8 cellular contexts compared by ENCODE assay signal in the genomic region with DNA sequence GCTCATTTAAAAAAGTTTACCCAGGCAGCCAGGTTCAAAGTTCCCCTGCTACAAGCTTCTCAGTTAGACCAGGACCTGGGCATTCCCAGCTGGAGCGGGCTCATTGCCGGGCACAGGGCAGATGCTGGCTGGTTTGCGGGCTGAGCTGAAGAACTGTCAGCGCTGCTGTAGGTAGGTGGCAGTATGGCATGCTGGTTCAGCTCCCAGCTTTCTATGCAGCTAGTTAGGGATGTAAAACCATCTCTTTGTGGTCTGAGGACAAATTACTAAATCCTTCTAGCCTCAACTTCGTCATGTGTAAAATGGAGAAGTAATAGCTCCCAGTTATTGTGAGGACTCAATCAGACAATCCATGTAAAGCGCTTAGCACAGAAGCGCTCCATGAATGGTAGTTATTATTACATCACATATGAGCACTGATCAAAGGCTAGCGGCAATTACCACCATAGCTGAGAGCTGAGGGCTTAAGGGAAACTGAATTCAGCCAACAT. TPM values are rescaled to one million over a fixed set of nuclear protein-coding genes. Genes with fewer than 3 reads are reported as not detected.
DNase-seq lines count a peak whose midpoint lies in the region; ATAC-seq and TF ChIP-seq lines count a peak whose summit lies in the region.

No MANE protein-coding gene starts in this region.

- peak overlapping the region; percentile 5 for H3K27ac ChIP-seq in muscle layer of duodenum (ENCODE audit: low read length)

- ATAC-seq in GM21825 (IDR thresholded peaks at IDR 0.05; ENCODE audit: unreplicated experiment), result no peak

- H3K9me3 ChIP-seq in muscle layer of duodenum (ENCODE audit: control insufficient read depth in 1 of 2, low read length in 2 of 2), result no peaks in the 10 kb centered on the region

- H3K27me3 ChIP-seq in muscle layer of duodenum (ENCODE audit: low read depth, low read length), result no peaks in the 10 kb centered on the region

- H3K4me1 ChIP-seq in muscle layer of duodenum (ENCODE audit: control insufficient read depth in 1 of 2, insufficient read depth in 2 of 2, low read length in 2 of 2), result peaks cover 15 to 33% of the 10 kb centered on the region in 2 donors

- TF ChIP-seq CTCF in epithelial cell of proximal tubule (conservative IDR thresholded peaks at IDR 0.05; ENCODE audit: low read depth, low read length), result peak; percentile 77

- DNase-seq in COR-L47 (lab: John Stamatoyannopoulos, UW) (peak; percentile 63), HK-2 (ENCODE audit: unreplicated experiment) (peak; percentile 23), NOMO-1 treated with dmso at 0.1 percent for 144 hours (lab: John Stamatoyannopoulos, UW; ENCODE audit: unreplicated experiment) (peak; percentile 83), activated T-cell treated with anti-CD3 and anti-CD28 coated beads for 48 hours (ENCODE audit: low read depth) (peak; percentile 46), epithelial cell of proximal tubule (ENCODE audit: low read depth) (peak; percentile 22), superior temporal gyrus (ENCODE audit: extremely low spot score) (peak; percentile 93)

- no peaks in the 10 kb centered on the region for H3K36me3 ChIP-seq in muscle layer of duodenum (ENCODE audit: control insufficient read depth in 1 of 2, insufficient read depth in 2 of 2, low read length in 2 of 2)

- H3K4me3 ChIP-seq in epithelial cell of proximal tubule (ENCODE audit: low read depth, low read length) (no peak overlapping the region), muscle layer of duodenum (ENCODE audit: low read depth in 1 of 2, low read length in 2 of 2) (peak overlapping the region in 1 of 2 donors; percentile 44)

RNA-seq across cellular contexts. Expression of gene LDLRAD4, which starts 2.4 kb away (rescaled TPM):
- under 0.01 TPM in 1 of 2 replicates, not detected in the other for total RNA-seq in epithelial cell of proximal tubule

Comparison
In these comparisons a context has a peak if more than half of its experiments do, and no peak if none do; other contexts are left out.
1. DNase-seq: peak in every context shown above with its lines; median percentile 93 in superior temporal gyrus; 83 in NOMO-1 treated with dmso at 0.1 percent for 144 hours; 63 in COR-L47; 46 in activated T-cell treated with anti-CD3 and anti-CD28 coated beads for 48 hours; 23 in HK-2; 22 in epithelial cell of proximal tubule.